16 cellular contexts compared by ENCODE assay signal in genomic region chr6:142292191-142292924, GRCh38.
"Had no signal": no experiment of that assay in that cellular context is flagged by ENCODE, and none has a peak within 500 bp of the region (broad histone marks: within the 10 kb centered on the region; RNA-seq: fewer than 3 reads in every experiment).

No MANE protein-coding gene starts in this region.

- ATAC-seq: foreskin keratinocyte; naive thymus-derived CD4-positive, alpha-beta T cell; right cardiac atrium had no signal

- H3K27ac ChIP-seq: coronary artery, foreskin keratinocyte had no signal

- DNase-seq: effector CD4-positive, alpha-beta T cell; endodermal cell; erythroblast; foreskin keratinocyte; hippocampal formation; kidney glomerular epithelial cell; mammary epithelial cell; naive thymus-derived CD4-positive, alpha-beta T cell; right cardiac atrium; stimulated activated CD4-positive, alpha-beta T cell treated with anti-CD3 and anti-CD28 coated beads, Interleukin-2, amount 100 ng/mL, for 48 hours; stimulated activated naive CD4-positive, alpha-beta T cell treated with Interleukin-2 at 50 U/mL for 16 hours had no signal

- H3K4me2 ChIP-seq: smooth muscle cell had no signal

- H3K27me3 ChIP-seq: foreskin keratinocyte had no signal

- H3K4me3 ChIP-seq: coronary artery, smooth muscle cell had no signal

- FAIRE-seq: endothelial cell of umbilical vein, islet of Langerhans, urothelium cell line had no signal
